Comparison of ENCODE assay signal across 7 cellular contexts in the genomic region with DNA sequence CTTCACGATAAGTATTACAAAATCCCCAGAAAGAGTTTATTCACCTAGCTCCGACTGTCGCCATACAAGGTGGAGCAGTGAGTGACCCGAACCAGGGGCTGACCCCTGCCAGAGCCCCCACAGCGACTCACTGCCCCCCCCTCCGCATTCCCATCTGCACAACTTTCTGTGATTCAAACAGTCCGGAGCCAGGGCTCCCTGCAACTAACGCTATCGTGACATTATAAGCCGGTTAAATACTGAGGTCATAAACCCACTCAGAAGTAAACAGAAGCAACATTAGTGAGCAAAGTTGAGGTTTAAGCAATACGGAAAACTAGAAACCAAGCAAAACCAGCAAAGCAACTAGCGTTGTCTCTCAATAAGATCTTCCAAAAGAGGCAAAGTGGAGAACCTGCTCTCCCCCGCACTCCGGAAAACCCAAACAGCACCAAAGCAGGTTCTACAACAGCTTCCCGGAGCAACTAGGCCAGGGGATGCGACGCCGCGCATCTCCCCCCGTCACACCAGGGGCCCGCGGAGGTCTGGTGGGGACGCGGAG. TPM values are rescaled to one million over a fixed set of nuclear protein-coding genes. Genes with fewer than 3 reads are reported as not detected.
DNase-seq lines count a peak whose midpoint lies in the region; ATAC-seq, FAIRE-seq and TF ChIP-seq lines count a peak whose summit lies in the region.

No MANE protein-coding gene starts in this region.

- no peaks in the 10 kb centered on the region for H3K9me3 Mint-ChIP-seq in MCF 10A (ENCODE audit: unreplicated experiment)

- peak overlapping the region; percentile 90 for H3K4me2 ChIP-seq in MM.1S (ENCODE audit: low read depth, low read length)

- no peaks in the 10 kb centered on the region for H3K27me3 Mint-ChIP-seq in MCF 10A (ENCODE audit: insufficient read depth, unreplicated experiment)

- H3K36me3 Mint-ChIP-seq in MCF 10A (ENCODE audit: insufficient read depth, unreplicated experiment): no peaks in the 10 kb centered on the region

- no peaks in the 10 kb centered on the region for H3K9me2 ChIP-seq in MM.1S (replicated peaks; ENCODE audit: insufficient read depth, low read length)

- POLR2A ChIA-PET in MCF 10A (lab: Yijun Ruan, JAX): interaction anchor here (0.6 to 2.9 kb wide), 9 partner anchors 9 to 95 kb away, joined by 3 to 61 read pairs (median 7); a partner anchor contains a TSS

- H3K4me1 Mint-ChIP-seq in MCF 10A (ENCODE audit: insufficient read depth, unreplicated experiment): peaks cover 23% of the 10 kb centered on the region

- TF ChIP-seq CTCF in MM.1S (IDR thresholded peaks at IDR 0.05; ENCODE audit: low read length): no peak
- TF ChIP-seq CTCF in MCF 10A (IDR thresholded peaks at IDR 0.05; ENCODE audit: unreplicated experiment): no peak
- no peak for TF ChIP-seq CTCF in left lung (IDR thresholded peaks at IDR 0.05)

- peak overlapping the region; percentile 95 for H2AFZ ChIP-seq in MM.1S (ENCODE audit: low read length)

- H3K4me3 Mint-ChIP-seq in MCF 10A (ENCODE audit: unreplicated experiment): peak overlapping the region; percentile 99

- H3K27ac ChIP-seq in MM.1S (ENCODE audit: low read length): peak overlapping the region; percentile 35
- peak overlapping the region; percentile 65 to 81 for H3K27ac ChIP-seq in left lung

- peak overlapping the region; percentile 86 for H3K27ac Mint-ChIP-seq in MCF 10A (ENCODE audit: low read depth, unreplicated experiment)

- peak; percentile 9 for ATAC-seq in left lung

- peaks cover 3% of the 10 kb centered on the region for H4K20me1 ChIP-seq in MM.1S (ENCODE audit: insufficient read depth, low read length)

- H3K9me3 ChIP-seq in MM.1S (replicated peaks; ENCODE audit: insufficient read depth, low read length) (no peaks in the 10 kb centered on the region), left lung (no peaks in the 10 kb centered on the region)

- no TSS peak for BruUV-seq in MCF 10A (replicated peaks; lab: Mats Ljungman, UMichigan)

- H3K9ac ChIP-seq in MM.1S (ENCODE audit: low read length): peak overlapping the region; percentile 77

- H3K79me2 ChIP-seq in MM.1S (ENCODE audit: low read length): peaks cover 52% of the 10 kb centered on the region

- peaks cover 3% of the 10 kb centered on the region; the same call in 1 of the 2 replicates for H3K4me1 ChIP-seq in MM.1S (ENCODE audit: low read length)
- peaks cover 0 to 29% of the 10 kb centered on the region in 2 donors for H3K4me1 ChIP-seq in left lung

- peak; percentile 14 for FAIRE-seq in GM19239 (lab: Jason Lieb, UNC)

- CTCF ChIA-PET in MCF 10A (lab: Yijun Ruan, JAX): interaction anchor here (0.6 to 6.9 kb wide), 11 partner anchors 31 to 678 kb away, joined by 3 to 86 read pairs (median 3); a partner anchor contains a TSS

- DNase-seq in GM19239 (ENCODE audit: insufficient read length, low spot score): peak; percentile 30
- DNase-seq in MM.1S: peak; percentile 22
- DNase-seq in MCF 10A (ENCODE audit: unreplicated experiment): no peak
- no peak for DNase-seq in left lung
- DNase-seq in stimulated activated naive CD4-positive, alpha-beta T cell treated with Interleukin-2 at 50 U/mL for 16 hours (lab: John Stamatoyannopoulos, UW): peak; percentile 52
- DNase-seq in NCI-H187 treated with DMSO at 0.1 percent for 48 hours (lab: John Stamatoyannopoulos, UW): no peak
- no peak for DNase-seq in NCI-H226

- H3K36me3 ChIP-seq in MM.1S (replicated peaks; ENCODE audit: insufficient read depth, low read length): no peaks in the 10 kb centered on the region
- no peaks in the 10 kb centered on the region for H3K36me3 ChIP-seq in left lung

- H3F3A ChIP-seq in MM.1S (ENCODE audit: insufficient read depth, low read length): peaks cover 6% of the 10 kb centered on the region

- H3K4me3 ChIP-seq in MM.1S (ENCODE audit: low read length) (peak overlapping the region; percentile 89), left lung (peak overlapping the region; percentile 92 to 96)

- intact Hi-C loops in MCF 10A (cut with micrococcal nuclease) (loop anchor here (1.0 to 5.0 kb wide), 2 partner anchors 33 to 54 kb away; no protein-coding TSS in a partner anchor), left lung (cut with DNase I) (loop anchor here (5.0 to 10.0 kb wide), 2 partner anchors 50 to 53 kb away; no protein-coding TSS in a partner anchor)

- H3K27me3 ChIP-seq in MM.1S (replicated peaks; ENCODE audit: insufficient read depth, low read length) (no peaks in the 10 kb centered on the region), left lung (no peaks in the 10 kb centered on the region)

RNA-seq across cellular contexts. Expression of a gene that starts 0.6 kb away (rescaled TPM):
- total RNA-seq in MCF 10A (2022): 84.3 and 87.8 TPM in 2 replicates
- total RNA-seq in left lung: 10 to 100 TPM; 68.6 to 84.3 TPM

RNA-seq across cellular contexts. Expression of a gene that starts 38.4 kb away (rescaled TPM):
- total RNA-seq in MCF 10A (2022): 32.5 and 33.5 TPM in 2 replicates
- 10 to 100 TPM; 25.7 to 26.8 TPM for total RNA-seq in left lung

Comparison
In these comparisons a context has a peak if more than half of its experiments do, and no peak if none do; other contexts are left out.
1. DNase-seq: peak in GM19239 (single experiment), MM.1S (single experiment) and stimulated activated naive CD4-positive, alpha-beta T cell treated with Interleukin-2 at 50 U/mL for 16 hours (single experiment); none in MCF 10A (single experiment), left lung (0 of 2), NCI-H187 treated with DMSO at 0.1 percent for 48 hours (single experiment) and NCI-H226 (single experiment).